In the genomic region with DNA sequence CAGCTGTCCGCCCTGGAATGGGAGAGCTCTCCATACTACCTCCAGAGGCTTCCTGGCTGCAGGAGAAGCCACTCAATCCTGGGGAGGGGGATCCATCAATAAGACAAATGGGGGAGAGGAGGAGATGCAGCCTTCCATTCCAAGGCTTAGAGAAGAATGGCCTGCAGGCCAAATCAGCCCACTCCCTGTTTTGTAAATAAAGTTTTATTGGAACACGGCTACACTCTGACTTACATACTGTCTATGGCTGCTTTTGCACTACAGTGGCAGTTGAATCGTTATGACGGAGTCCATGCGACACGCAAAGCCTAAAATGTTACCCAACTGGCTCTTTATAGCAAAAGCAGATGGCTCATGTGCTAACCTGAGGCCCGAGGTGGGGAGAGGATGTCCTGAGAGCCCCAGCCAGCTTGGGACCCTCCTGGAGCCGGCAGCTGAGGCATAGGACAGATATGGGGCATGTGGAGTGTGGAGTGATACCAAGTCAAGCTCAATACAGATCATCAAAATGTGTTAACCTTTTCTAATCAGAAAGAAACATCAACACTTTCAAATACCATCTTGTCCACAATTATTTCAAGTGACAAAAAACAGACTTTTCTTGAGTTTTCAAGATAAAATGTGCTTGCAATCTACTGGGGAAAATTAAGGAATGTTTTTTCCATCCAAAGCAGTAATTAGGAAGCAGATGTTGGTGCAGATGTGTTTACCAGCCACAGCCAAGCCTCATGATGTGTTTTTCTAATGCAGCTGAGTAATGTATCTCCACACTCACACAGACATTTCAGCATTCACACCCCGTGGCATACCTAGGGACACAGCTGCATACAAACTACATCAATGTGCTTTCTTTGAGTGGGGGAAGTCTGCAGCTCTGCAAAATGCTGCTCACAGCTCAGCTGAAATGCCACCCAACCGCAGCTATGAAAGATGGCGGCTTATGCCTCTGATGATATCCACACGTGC, we compare ENCODE assay signal across 2 cellular contexts.
TF ChIP-seq lines count a peak whose summit lies in the region.

No MANE protein-coding gene starts in this region.

TF ChIP-seq in WTC11, 78 proteins besides CTCF, POLR2A, EP300 and RAD21:
- TF ChIP-seq, protein P1, sequence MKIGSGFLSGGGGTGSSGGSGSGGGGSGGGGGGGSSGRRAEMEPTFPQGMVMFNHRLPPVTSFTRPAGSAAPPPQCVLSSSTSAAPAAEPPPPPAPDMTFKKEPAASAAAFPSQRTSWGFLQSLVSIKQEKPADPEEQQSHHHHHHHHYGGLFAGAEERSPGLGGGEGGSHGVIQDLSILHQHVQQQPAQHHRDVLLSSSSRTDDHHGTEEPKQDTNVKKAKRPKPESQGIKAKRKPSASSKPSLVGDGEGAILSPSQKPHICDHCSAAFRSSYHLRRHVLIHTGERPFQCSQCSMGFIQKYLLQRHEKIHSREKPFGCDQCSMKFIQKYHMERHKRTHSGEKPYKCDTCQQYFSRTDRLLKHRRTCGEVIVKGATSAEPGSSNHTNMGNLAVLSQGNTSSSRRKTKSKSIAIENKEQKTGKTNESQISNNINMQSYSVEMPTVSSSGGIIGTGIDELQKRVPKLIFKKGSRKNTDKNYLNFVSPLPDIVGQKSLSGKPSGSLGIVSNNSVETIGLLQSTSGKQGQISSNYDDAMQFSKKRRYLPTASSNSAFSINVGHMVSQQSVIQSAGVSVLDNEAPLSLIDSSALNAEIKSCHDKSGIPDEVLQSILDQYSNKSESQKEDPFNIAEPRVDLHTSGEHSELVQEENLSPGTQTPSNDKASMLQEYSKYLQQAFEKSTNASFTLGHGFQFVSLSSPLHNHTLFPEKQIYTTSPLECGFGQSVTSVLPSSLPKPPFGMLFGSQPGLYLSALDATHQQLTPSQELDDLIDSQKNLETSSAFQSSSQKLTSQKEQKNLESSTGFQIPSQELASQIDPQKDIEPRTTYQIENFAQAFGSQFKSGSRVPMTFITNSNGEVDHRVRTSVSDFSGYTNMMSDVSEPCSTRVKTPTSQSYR (CRISPR knock-in tag; IDR thresholded peaks at IDR 0.05): no peak
- TF ChIP-seq ETV6 (CRISPR knock-in tag; IDR thresholded peaks at IDR 0.05): no peak
- TF ChIP-seq, protein P2, sequence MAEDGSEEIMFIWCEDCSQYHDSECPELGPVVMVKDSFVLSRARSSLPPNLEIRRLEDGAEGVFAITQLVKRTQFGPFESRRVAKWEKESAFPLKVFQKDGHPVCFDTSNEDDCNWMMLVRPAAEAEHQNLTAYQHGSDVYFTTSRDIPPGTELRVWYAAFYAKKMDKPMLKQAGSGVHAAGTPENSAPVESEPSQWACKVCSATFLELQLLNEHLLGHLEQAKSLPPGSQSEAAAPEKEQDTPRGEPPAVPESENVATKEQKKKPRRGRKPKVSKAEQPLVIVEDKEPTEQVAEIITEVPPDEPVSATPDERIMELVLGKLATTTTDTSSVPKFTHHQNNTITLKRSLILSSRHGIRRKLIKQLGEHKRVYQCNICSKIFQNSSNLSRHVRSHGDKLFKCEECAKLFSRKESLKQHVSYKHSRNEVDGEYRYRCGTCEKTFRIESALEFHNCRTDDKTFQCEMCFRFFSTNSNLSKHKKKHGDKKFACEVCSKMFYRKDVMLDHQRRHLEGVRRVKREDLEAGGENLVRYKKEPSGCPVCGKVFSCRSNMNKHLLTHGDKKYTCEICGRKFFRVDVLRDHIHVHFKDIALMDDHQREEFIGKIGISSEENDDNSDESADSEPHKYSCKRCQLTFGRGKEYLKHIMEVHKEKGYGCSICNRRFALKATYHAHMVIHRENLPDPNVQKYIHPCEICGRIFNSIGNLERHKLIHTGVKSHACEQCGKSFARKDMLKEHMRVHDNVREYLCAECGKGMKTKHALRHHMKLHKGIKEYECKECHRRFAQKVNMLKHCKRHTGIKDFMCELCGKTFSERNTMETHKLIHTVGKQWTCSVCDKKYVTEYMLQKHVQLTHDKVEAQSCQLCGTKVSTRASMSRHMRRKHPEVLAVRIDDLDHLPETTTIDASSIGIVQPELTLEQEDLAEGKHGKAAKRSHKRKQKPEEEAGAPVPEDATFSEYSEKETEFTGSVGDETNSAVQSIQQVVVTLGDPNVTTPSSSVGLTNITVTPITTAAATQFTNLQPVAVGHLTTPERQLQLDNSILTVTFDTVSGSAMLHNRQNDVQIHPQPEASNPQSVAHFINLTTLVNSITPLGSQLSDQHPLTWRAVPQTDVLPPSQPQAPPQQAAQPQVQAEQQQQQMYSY (CRISPR knock-in tag; IDR thresholded peaks at IDR 0.05): no peak

TF ChIP-seq in K562, 482 proteins besides CTCF, POLR2A, EP300 and RAD21:
- TF ChIP-seq, protein P3, sequence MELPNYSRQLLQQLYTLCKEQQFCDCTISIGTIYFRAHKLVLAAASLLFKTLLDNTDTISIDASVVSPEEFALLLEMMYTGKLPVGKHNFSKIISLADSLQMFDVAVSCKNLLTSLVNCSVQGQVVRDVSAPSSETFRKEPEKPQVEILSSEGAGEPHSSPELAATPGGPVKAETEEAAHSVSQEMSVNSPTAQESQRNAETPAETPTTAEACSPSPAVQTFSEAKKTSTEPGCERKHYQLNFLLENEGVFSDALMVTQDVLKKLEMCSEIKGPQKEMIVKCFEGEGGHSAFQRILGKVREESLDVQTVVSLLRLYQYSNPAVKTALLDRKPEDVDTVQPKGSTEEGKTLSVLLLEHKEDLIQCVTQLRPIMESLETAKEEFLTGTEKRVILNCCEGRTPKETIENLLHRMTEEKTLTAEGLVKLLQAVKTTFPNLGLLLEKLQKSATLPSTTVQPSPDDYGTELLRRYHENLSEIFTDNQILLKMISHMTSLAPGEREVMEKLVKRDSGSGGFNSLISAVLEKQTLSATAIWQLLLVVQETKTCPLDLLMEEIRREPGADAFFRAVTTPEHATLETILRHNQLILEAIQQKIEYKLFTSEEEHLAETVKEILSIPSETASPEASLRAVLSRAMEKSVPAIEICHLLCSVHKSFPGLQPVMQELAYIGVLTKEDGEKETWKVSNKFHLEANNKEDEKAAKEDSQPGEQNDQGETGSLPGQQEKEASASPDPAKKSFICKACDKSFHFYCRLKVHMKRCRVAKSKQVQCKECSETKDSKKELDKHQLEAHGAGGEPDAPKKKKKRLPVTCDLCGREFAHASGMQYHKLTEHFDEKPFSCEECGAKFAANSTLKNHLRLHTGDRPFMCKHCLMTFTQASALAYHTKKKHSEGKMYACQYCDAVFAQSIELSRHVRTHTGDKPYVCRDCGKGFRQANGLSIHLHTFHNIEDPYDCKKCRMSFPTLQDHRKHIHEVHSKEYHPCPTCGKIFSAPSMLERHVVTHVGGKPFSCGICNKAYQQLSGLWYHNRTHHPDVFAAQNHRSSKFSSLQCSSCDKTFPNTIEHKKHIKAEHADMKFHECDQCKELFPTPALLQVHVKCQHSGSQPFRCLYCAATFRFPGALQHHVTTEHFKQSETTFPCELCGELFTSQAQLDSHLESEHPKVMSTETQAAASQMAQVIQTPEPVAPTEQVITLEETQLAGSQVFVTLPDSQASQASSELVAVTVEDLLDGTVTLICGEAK (IDR thresholded peaks at IDR 0.05): peak; percentile 83
- TF ChIP-seq, protein P3 (CRISPR knock-in tag; IDR thresholded peaks at IDR 0.05): no peak
- no peak for TF ChIP-seq HDAC3 (IDR thresholded peaks at IDR 0.05; ENCODE audit: borderline replicate concordance, partially characterized antibody)
